In genomic region chr5:96703985-96704384, GRCh38 we compare ENCODE assay signal across 9 cellular contexts. TPM values are rescaled to one million over a fixed set of nuclear protein-coding genes. Genes with fewer than 3 reads are reported as not detected.
A peak's percentile ranks its signal among the peaks of the same experiment; 100 is the strongest.
DNase-seq lines count a peak whose midpoint lies in the region; ATAC-seq and TF ChIP-seq lines count a peak whose summit lies in the region.
"Had no signal": no experiment of that assay in that cellular context is flagged by ENCODE, and none has a peak within 500 bp of the region (broad histone marks: within the 10 kb centered on the region; RNA-seq: fewer than 3 reads in every experiment).

No MANE protein-coding gene starts in this region.

- no peaks in the 10 kb centered on the region for H3K79me2 ChIP-seq in mesendoderm (ENCODE audit: control insufficient read depth, insufficient read depth, low read length)

- H3K4me2 ChIP-seq in mesendoderm (ENCODE audit: low read length): no peak overlapping the region

- no peak overlapping the region for H3K4ac ChIP-seq in mesendoderm (ENCODE audit: low read depth, low read length)

- H4K8ac ChIP-seq in mesendoderm (ENCODE audit: low read depth, low read length): no peak overlapping the region

- TF ChIP-seq CTCF in GM12864 (IDR thresholded peaks at IDR 0.05; ENCODE audit: low read depth, low read length, missing control alignments): no peak
- TF ChIP-seq CTCF in WTC11 (IDR thresholded peaks at IDR 0.05): no peak
- no peak for TF ChIP-seq CTCF in psoas muscle (IDR thresholded peaks at IDR 0.05)

- H3K27ac Mint-ChIP-seq in WTC11: no peak overlapping the region

- H3K4me3 ChIP-seq in GM12864 (ENCODE audit: low read depth, low read length) (peak overlapping the region; percentile 93; the same call in 1 of the 2 replicates), psoas muscle (peak overlapping the region; percentile 85), mesendoderm (ENCODE audit: low read length) (no peak overlapping the region)

- no peaks in the 10 kb centered on the region for H3K36me3 Mint-ChIP-seq in WTC11

- no peaks in the 10 kb centered on the region for H3K79me1 ChIP-seq in mesendoderm (ENCODE audit: low read length)

- H3K27me3 Mint-ChIP-seq in WTC11 (ENCODE audit: low read depth): peaks cover 8% of the 10 kb centered on the region; the same call in 1 of the 2 replicates

- H3K9me3 ChIP-seq in psoas muscle: no peaks in the 10 kb centered on the region

- no peak overlapping the region for H2BK15ac ChIP-seq in mesendoderm (replicated peaks; ENCODE audit: low read depth)

- POLR2A ChIA-PET in WTC11 (lab: Charles Lee): interaction anchor here (3.1 kb wide), 1 partner anchor 41 kb away, joined by 11 read pairs; the partner anchor contains the start of gene CAST

- no peak overlapping the region for H2BK120ac ChIP-seq in mesendoderm (ENCODE audit: low read depth, low read length)

- intact Hi-C loops in psoas muscle (cut with DNase I): loop anchor here in 1 of 2 donors (5.0 kb wide), 1 partner anchor 42 kb away; the partner anchor contains the start of gene CAST

- H3K18ac ChIP-seq in mesendoderm (ENCODE audit: low read length): no peak overlapping the region

- peak overlapping the region; percentile 99 for H3K27ac ChIP-seq in psoas muscle
- no peak overlapping the region for H3K27ac ChIP-seq in mesendoderm (ENCODE audit: low read depth, low read length)

- no peak for DNase-seq in GM12864 (ENCODE audit: low read depth)
- no peak for DNase-seq in WTC11 (ENCODE audit: low spot score)
- peak; percentile 63 for DNase-seq in fibroblast of peridontal ligament (ENCODE audit: extremely low read depth)
- DNase-seq in psoas muscle: no peak
- DNase-seq in mesendoderm: no peak
- no peak for DNase-seq in stimulated activated CD4-positive, alpha-beta T cell treated with anti-CD3 and anti-CD28 coated beads, Interleukin-4, amount 100 ng/mL, for 24 hours
- DNase-seq in cerebellar nuclear complex (lab: John Stamatoyannopoulos, UW): no peak
- DNase-seq in foreskin melanocyte: no peak
- DNase-seq: activated CD4-positive, alpha-beta T cell treated with anti-CD3 and anti-CD28 coated beads for 1 hour had no signal

- H3K27me3 ChIP-seq in psoas muscle (ENCODE audit: insufficient read depth in 3 of 3, low read length in 2 of 3) (no peaks in the 10 kb centered on the region), mesendoderm (ENCODE audit: insufficient read depth, low read length, poor library complexity) (no peaks in the 10 kb centered on the region)

- H3K9ac ChIP-seq in mesendoderm (ENCODE audit: low read length): no peak overlapping the region

- no peak for ATAC-seq in WTC11
- no peak for ATAC-seq in psoas muscle

- CTCF ChIA-PET in WTC11 (lab: Charles Lee): interaction anchor here (1.7 to 2.2 kb wide), 2 partner anchors 11 to 90 kb away, joined by 4 to 10 read pairs; no protein-coding TSS in a partner anchor

- 30 to 54% (median 31%) methylated on average over 3 of the region's 3 CpGs for WGBS in psoas muscle, 3 donors
- WGBS in mesendoderm (ENCODE audit: extremely low coverage, insufficient coverage, low lambda C conversion rate): no CpG with 5 or more reads among the region's 3 CpGs

- H3K36me3 ChIP-seq in psoas muscle (ENCODE audit: insufficient read depth in 1 of 2, low read depth in 1 of 2) (no peaks in the 10 kb centered on the region), mesendoderm (ENCODE audit: control insufficient read depth, insufficient read depth, low read length) (no peaks in the 10 kb centered on the region)

- H3K9me3 Mint-ChIP-seq in WTC11: no peaks in the 10 kb centered on the region

- no peak overlapping the region for H3K56ac ChIP-seq in mesendoderm (ENCODE audit: low read length)

- H3K4me1 ChIP-seq in psoas muscle: peaks cover 80% of the 10 kb centered on the region
- peaks cover 11% of the 10 kb centered on the region for H3K4me1 ChIP-seq in mesendoderm (ENCODE audit: control insufficient read depth, low read depth, low read length)

- no peak overlapping the region for H3K23ac ChIP-seq in mesendoderm (ENCODE audit: low read length)

- peak overlapping the region; percentile 89 for H3K4me3 Mint-ChIP-seq in WTC11

- no peak overlapping the region for H4K5ac ChIP-seq in mesendoderm (ENCODE audit: low read length)

- peaks cover 25% of the 10 kb centered on the region for H3K4me1 Mint-ChIP-seq in WTC11

- H2AK5ac ChIP-seq in mesendoderm (ENCODE audit: low read length): no peak overlapping the region

- no peak overlapping the region for H2BK5ac ChIP-seq in mesendoderm (ENCODE audit: low read length)

TF ChIP-seq in WTC11, 78 proteins besides CTCF, POLR2A, EP300 and RAD21 (continues in another document):
- no peak for TF ChIP-seq ZNF512 (CRISPR knock-in tag; IDR thresholded peaks at IDR 0.05; ENCODE audit: borderline replicate concordance)
- no peak for TF ChIP-seq ATF2 (CRISPR knock-in tag; IDR thresholded peaks at IDR 0.05; ENCODE audit: borderline replicate concordance, low read depth)
- no peak for TF ChIP-seq PRDM15 (CRISPR knock-in tag; IDR thresholded peaks at IDR 0.05)
- no peak for TF ChIP-seq AR (CRISPR knock-in tag; IDR thresholded peaks at IDR 0.05)
- TF ChIP-seq FOXP1 (CRISPR knock-in tag; IDR thresholded peaks at IDR 0.05; ENCODE audit: borderline replicate concordance): no peak
- TF ChIP-seq NR2C2 (CRISPR knock-in tag; IDR thresholded peaks at IDR 0.05): no peak

RNA-seq across cellular contexts. Expression of gene CAST, which starts 41.8 kb away (rescaled TPM):
- total RNA-seq in WTC11 (2021) (38.9 to 45.9 TPM (median 40.0 TPM) in 3 replicates), psoas muscle (100 to 1,000 TPM; 193 to 447 (median 387) TPM)
- polyA plus RNA-seq in psoas muscle: 100 to 1,000 TPM; 231 to 312 (median 291) TPM
- polyA plus RNA-seq in mesendoderm (2013, experiment 1 of 2): 22.7 TPM
- polyA plus RNA-seq in mesendoderm (2013, experiment 2 of 2): 25.6 TPM
